Comparison of ENCODE assay signal across 8 cellular contexts in the genomic region with DNA sequence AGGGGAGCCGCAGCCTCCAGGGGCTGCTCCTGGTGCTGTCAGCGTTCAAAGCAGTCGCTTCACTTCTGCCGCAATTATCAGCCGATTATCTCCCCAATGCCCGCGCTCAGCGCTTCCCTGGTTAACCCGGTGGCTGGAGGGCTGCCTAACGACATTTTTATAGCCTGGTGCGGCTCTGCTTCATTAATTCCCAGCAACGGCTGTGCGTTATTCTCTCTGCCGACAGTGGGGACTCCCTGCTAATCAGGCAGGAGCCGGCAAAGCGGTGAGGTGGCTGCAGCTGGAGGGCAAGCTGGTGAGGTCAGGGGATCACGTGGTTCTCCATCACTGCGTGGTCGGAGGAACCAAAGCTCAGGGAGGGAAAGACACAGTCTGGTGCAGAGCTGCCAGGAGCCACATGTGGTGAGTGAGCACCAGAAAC.
A peak's percentile ranks its signal among the peaks of the same experiment; 100 is the strongest.
DNase-seq lines count a peak whose midpoint lies in the region; ATAC-seq and TF ChIP-seq lines count a peak whose summit lies in the region.

No MANE protein-coding gene starts in this region.

- no peak for TF ChIP-seq POLR2A in esophagus muscularis mucosa (IDR thresholded peaks at IDR 0.05; ENCODE audit: low read depth)
- no peak for TF ChIP-seq POLR2A in prostate gland (IDR thresholded peaks at IDR 0.05)

- no peak overlapping the region for H3K27ac Mint-ChIP-seq in memory B cell

- no peak for TF ChIP-seq EP300 in esophagus muscularis mucosa (IDR thresholded peaks at IDR 0.05)

- no peaks in the 10 kb centered on the region for H3K36me3 Mint-ChIP-seq in memory B cell

- H3K27me3 Mint-ChIP-seq in memory B cell: peaks cover 16% of the 10 kb centered on the region

- H3K36me3 ChIP-seq in WERI-Rb-1 (no peaks in the 10 kb centered on the region), esophagus muscularis mucosa (no peaks in the 10 kb centered on the region), prostate gland (no peaks in the 10 kb centered on the region)

- H3K9me3 ChIP-seq in WERI-Rb-1 (ENCODE audit: severe bottlenecking): no peaks in the 10 kb centered on the region
- peaks cover 0 to 4% (median 0%) of the 10 kb centered on the region in 4 donors for H3K9me3 ChIP-seq in esophagus muscularis mucosa
- no peaks in the 10 kb centered on the region for H3K9me3 ChIP-seq in prostate gland

- H3K4me1 ChIP-seq in esophagus muscularis mucosa: peaks cover 0 to 7% (median 6%) of the 10 kb centered on the region in 4 donors
- no peaks in the 10 kb centered on the region for H3K4me1 ChIP-seq in prostate gland (replicated peaks)

- H3K27me3 ChIP-seq in WERI-Rb-1 (ENCODE audit: insufficient read depth, low read depth, severe bottlenecking) (no peaks in the 10 kb centered on the region), esophagus muscularis mucosa (peaks cover 0 to 50% (median 3%) of the 10 kb centered on the region in 4 donors), prostate gland (replicated peaks; ENCODE audit: insufficient read depth) (peaks cover 1% of the 10 kb centered on the region)

- H3K4me3 Mint-ChIP-seq in memory B cell: no peak overlapping the region

- peak overlapping the region; percentile 74 for H3K27ac ChIP-seq in WERI-Rb-1
- H3K27ac ChIP-seq in esophagus muscularis mucosa (replicated peaks in 1 of 4): no peak overlapping the region
- H3K27ac ChIP-seq in prostate gland: no peak overlapping the region

- H3K4me1 Mint-ChIP-seq in memory B cell: no peaks in the 10 kb centered on the region

- peaks cover 4% of the 10 kb centered on the region for H3K9me3 Mint-ChIP-seq in memory B cell

- intact Hi-C loops in esophagus muscularis mucosa (cut with DNase I): no loop called here
- intact Hi-C loops in prostate gland (cut with DNase I): no loop called here

- WGBS in esophagus muscularis mucosa: 11% methylated on average over 19 of the region's 19 CpGs
- WGBS in prostate gland: 2% methylated on average over 19 of the region's 19 CpGs

- no peak for TF ChIP-seq CTCF in WERI-Rb-1 (IDR thresholded peaks at IDR 0.05; ENCODE audit: low read depth, low read length)
- no peak for TF ChIP-seq CTCF in esophagus muscularis mucosa (IDR thresholded peaks at IDR 0.05)
- no peak for TF ChIP-seq CTCF in prostate gland (IDR thresholded peaks at IDR 0.05)

- peak; percentile 66 for ATAC-seq in HG03442 (IDR thresholded peaks at IDR 0.05; ENCODE audit: unreplicated experiment)
- peak; percentile 19 for ATAC-seq in memory B cell (ENCODE audit: low read depth)
- no peak for ATAC-seq in HG03196 (IDR thresholded peaks at IDR 0.05; ENCODE audit: unreplicated experiment)
- ATAC-seq in GM18868 (IDR thresholded peaks at IDR 0.05; ENCODE audit: unreplicated experiment): no peak

- DNase-seq in GM03348 (ENCODE audit: low spot score) (peak; percentile 39), WERI-Rb-1 (peak; percentile 91), memory B cell (ENCODE audit: low spot score in 2 of 2) (no peak), esophagus muscularis mucosa (ENCODE audit: extremely low spot score) (no peak), prostate gland (ENCODE audit: low spot score) (no peak)

- H3K4me3 ChIP-seq in WERI-Rb-1 (ENCODE audit: low read depth, low read length) (peak overlapping the region; percentile 31), esophagus muscularis mucosa (no peak overlapping the region), prostate gland (no peak overlapping the region)

Comparison
In these comparisons a context has a peak if more than half of its experiments do, and no peak if none do; other contexts are left out.
1. DNase-seq: peak in GM03348 (single experiment) and WERI-Rb-1 (single experiment); none in memory B cell (0 of 2), esophagus muscularis mucosa (single experiment) and prostate gland (single experiment).
2. ATAC-seq: peak in HG03442 (single experiment) and memory B cell (single experiment); none in HG03196 (single experiment) and GM18868 (single experiment).